Comparison of ENCODE assay signal across 10 cellular contexts in the genomic region with DNA sequence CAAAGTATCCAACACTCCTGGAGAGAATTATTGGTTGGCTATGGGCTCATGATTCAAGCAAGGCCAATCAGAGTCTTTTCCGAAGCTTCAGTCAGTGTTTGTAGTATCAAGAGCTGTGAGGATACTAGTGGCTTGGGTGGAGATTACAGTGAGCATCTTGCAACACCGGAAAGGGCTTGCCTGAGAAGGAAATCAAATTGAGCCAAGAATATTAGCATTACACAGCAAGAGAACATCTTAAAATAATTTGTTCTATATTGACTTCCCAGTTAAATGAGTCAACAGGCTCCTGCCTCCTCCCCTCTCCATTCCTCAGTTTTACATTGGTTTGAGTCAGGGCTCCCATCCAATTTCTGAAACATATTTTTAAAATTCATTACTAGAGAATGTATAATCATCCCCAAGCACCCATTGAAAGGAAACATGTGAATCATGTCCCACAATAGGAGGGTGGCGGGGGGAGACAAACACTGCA.
DNase-seq lines count a peak whose midpoint lies in the region; ATAC-seq and TF ChIP-seq lines count a peak whose summit lies in the region.
"Had no signal": no experiment of that assay in that cellular context is flagged by ENCODE, and none has a peak within 500 bp of the region (broad histone marks: within the 10 kb centered on the region; RNA-seq: fewer than 3 reads in every experiment).

No MANE protein-coding gene starts in this region.

- no peaks in the 10 kb centered on the region for H3K27me3 Mint-ChIP-seq in activated naive CD4-positive, alpha-beta T cell treated with anti-CD3 and anti-CD28 coated beads, Interleukin-2, amount 10 ng/mL, durations not matched to agents 7 days and 5 days
- H3K27me3 Mint-ChIP-seq: B cell had no signal

- H3K4me1 ChIP-seq in adipocyte (ENCODE audit: control insufficient read depth, insufficient read depth, low read length), result peaks cover 14% of the 10 kb centered on the region
- H3K4me1 ChIP-seq in heart left ventricle, result peaks cover 0 to 13% (median 5%) of the 10 kb centered on the region in 12 donors
- H3K4me1 ChIP-seq in thyroid gland, result no peaks in the 10 kb centered on the region

- peak overlapping the region; percentile 1 to 75 (median 48) for H3K27ac ChIP-seq in heart left ventricle
- H3K27ac ChIP-seq in thyroid gland, result peak overlapping the region in 2 of 3 donors; percentile 24 to 50

- no peak overlapping the region for H3K4me3 Mint-ChIP-seq in activated naive CD4-positive, alpha-beta T cell treated with anti-CD3 and anti-CD28 coated beads, Interleukin-2, amount 10 ng/mL, durations not matched to agents 7 days and 5 days
- H3K4me3 Mint-ChIP-seq: B cell had no signal

- no peaks in the 10 kb centered on the region for H3K36me3 Mint-ChIP-seq in activated naive CD4-positive, alpha-beta T cell treated with anti-CD3 and anti-CD28 coated beads, Interleukin-2, amount 10 ng/mL, durations not matched to agents 7 days and 5 days

- H3K27me3 ChIP-seq in adipocyte (replicated peaks; ENCODE audit: control insufficient read depth, insufficient read depth, low read length), result no peaks in the 10 kb centered on the region
- H3K27me3 ChIP-seq in heart left ventricle, result no peaks in the 10 kb centered on the region
- no peaks in the 10 kb centered on the region for H3K27me3 ChIP-seq in thyroid gland

- H3K36me3 ChIP-seq in adipocyte (ENCODE audit: control insufficient read depth, insufficient read depth, low read length, severe bottlenecking), result no peaks in the 10 kb centered on the region
- peaks cover 0 to 9% (median 0%) of the 10 kb centered on the region in 9 donors for H3K36me3 ChIP-seq in heart left ventricle
- no peaks in the 10 kb centered on the region for H3K36me3 ChIP-seq in thyroid gland

- H3K9me3 ChIP-seq in adipocyte (ENCODE audit: control insufficient read depth, low read length), result no peaks in the 10 kb centered on the region
- H3K9me3 ChIP-seq in heart left ventricle, result no peaks in the 10 kb centered on the region
- no peaks in the 10 kb centered on the region for H3K9me3 ChIP-seq in thyroid gland

- intact Hi-C loops in heart left ventricle (cut with DNase I), result loop anchor here in 3 of 10 donors (5.0 to 10.0 kb wide), 3 partner anchors 123 to 300 kb away; a partner anchor contains a TSS
- intact Hi-C loops in thyroid gland (cut with DNase I), result loop anchor here (10.0 kb wide), 1 partner anchor 123 kb away; a partner anchor contains a TSS

- H3K4me1 Mint-ChIP-seq in activated naive CD4-positive, alpha-beta T cell treated with anti-CD3 and anti-CD28 coated beads, Interleukin-2, amount 10 ng/mL, durations not matched to agents 7 days and 5 days, result no peaks in the 10 kb centered on the region

- CTCF ChIA-PET in activated naive CD4-positive, alpha-beta T cell treated with anti-CD3 and anti-CD28 coated beads, Interleukin-2, amount 10 ng/mL, durations not matched to agents 7 days and 5 days (lab: Charles Lee), result interaction anchor here (0.8 to 1.3 kb wide), 3 partner anchors 211 to 484 kb away, joined by 3 read pairs; no protein-coding TSS in a partner anchor

- 50 to 67% (median 65%) methylated on average over 3 of the region's 3 CpGs for WGBS in heart left ventricle, 4 donors
- 64 to 68% methylated on average over 3 of the region's 3 CpGs for WGBS in thyroid gland, 2 donors

- H3K9me3 Mint-ChIP-seq in activated naive CD4-positive, alpha-beta T cell treated with anti-CD3 and anti-CD28 coated beads, Interleukin-2, amount 10 ng/mL, durations not matched to agents 7 days and 5 days, result no peaks in the 10 kb centered on the region

- peak in 1 of 2 donors; percentile 26 for TF ChIP-seq POLR2A in heart left ventricle (IDR thresholded peaks at IDR 0.05)
- TF ChIP-seq POLR2A in thyroid gland (IDR thresholded peaks at IDR 0.05), result no peak

- DNase-seq in activated naive CD4-positive, alpha-beta T cell treated with Interleukin-2 at 50 U/mL for 16 hours, result peak; percentile 8
- no peak for DNase-seq in activated naive CD4-positive, alpha-beta T cell treated with anti-CD3 and anti-CD28 coated beads, Interleukin-2, amount 10 ng/mL, durations not matched to agents 7 days and 5 days
- DNase-seq in adipocyte (ENCODE audit: low read depth), result peak; percentile 94
- peak in 3 of 5 donors; percentile 17 to 41 (median 19) for DNase-seq in heart left ventricle
- DNase-seq in thyroid gland, result no peak
- no peak for DNase-seq in retina
- DNase-seq in NCI-H1436 (lab: John Stamatoyannopoulos, UW), result no peak
- DNase-seq: head of caudate nucleus had no signal

- peak; percentile 87 to 99 (median 96) for ATAC-seq in heart left ventricle
- no peak for ATAC-seq in HG02870 (IDR thresholded peaks at IDR 0.05; ENCODE audit: unreplicated experiment)

- TF ChIP-seq CTCF in heart left ventricle (IDR thresholded peaks at IDR 0.05), result no peak
- TF ChIP-seq CTCF in thyroid gland (IDR thresholded peaks at IDR 0.05), result no peak

- H3K4me3 ChIP-seq in adipocyte (ENCODE audit: low read length) (peak overlapping the region; percentile 34), heart left ventricle (no peak overlapping the region), thyroid gland (replicated peaks in 1 of 3) (no peak overlapping the region)

- H3K27ac Mint-ChIP-seq in activated naive CD4-positive, alpha-beta T cell treated with anti-CD3 and anti-CD28 coated beads, Interleukin-2, amount 10 ng/mL, durations not matched to agents 7 days and 5 days, result no peak overlapping the region
- H3K27ac Mint-ChIP-seq: B cell had no signal

- peak overlapping the region; percentile 53 for H3K9ac ChIP-seq in adipocyte (ENCODE audit: low read length)

Comparison
In these comparisons a context has a peak if more than half of its experiments do, and no peak if none do; other contexts are left out.
1. DNase-seq: peak in activated naive CD4-positive, alpha-beta T cell treated with Interleukin-2 at 50 U/mL for 16 hours (single experiment), adipocyte (single experiment) and heart left ventricle (3 of 5); none in activated naive CD4-positive, alpha-beta T cell treated with anti-CD3 and anti-CD28 coated beads, Interleukin-2, amount 10 ng/mL, durations not matched to agents 7 days and 5 days (single experiment), thyroid gland (0 of 2), retina (single experiment) and NCI-H1436 (single experiment).